ENCODE assay signal across 26 cellular contexts in genomic region chr1:172751668-172752067, GRCh38.
"Had no signal": no experiment of that assay in that cellular context is flagged by ENCODE, and none has a peak within 500 bp of the region (broad histone marks: within the 10 kb centered on the region; RNA-seq: fewer than 3 reads in every experiment).

No MANE protein-coding gene starts in this region.

- H3K4me3 ChIP-seq: hepatocyte, left lung, lower lobe of right lung, pancreas, prostate gland, sigmoid colon, smooth muscle cell, tibial nerve, uterus had no signal

- H3K79me2 ChIP-seq: hepatocyte had no signal

- H3K9me3 ChIP-seq: left lung, lower lobe of right lung, pancreas, prostate gland, sigmoid colon, tibial nerve, uterus had no signal

- H2AFZ ChIP-seq: hepatocyte had no signal

- ATAC-seq: left colon; left lung; lower lobe of right lung; naive thymus-derived CD8-positive, alpha-beta T cell; pancreas; right cardiac atrium; stimulated activated memory B cell treated with anti-CD40 and anti-IgM and Interleukin-4, amounts not matched to agents 10 μg/mL and 1 μg/mL and 100 μg/mL, for 72 hours; stimulated activated naive CD8-positive, alpha-beta T cell treated with anti-CD3 and anti-CD28 coated beads, Interleukin-15, amount 100 ng/mL, for 72 hours had no signal

- DNase-seq: kidney; left colon; left lung; lower lobe of right lung; mammary epithelial cell; mesenchymal stem cell; naive thymus-derived CD8-positive, alpha-beta T cell; nucleus accumbens; pancreas; posterior cingulate gyrus; retina; right cardiac atrium; sigmoid colon; stimulated activated CD4-positive, alpha-beta T cell treated with anti-CD3 and anti-CD28 coated beads, Interleukin-1b, Interleukin-23, amount 100 ng/mL, for 48 hours; stimulated activated CD4-positive, alpha-beta T cell treated with anti-CD3 and anti-CD28 coated beads, Interleukin-2, amount 100 ng/mL, for 48 hours; stimulated activated CD4-positive, alpha-beta T cell treated with anti-CD3 and anti-CD28 coated beads, Interleukin-4, amount 100 ng/mL, for 4 hours; stimulated activated CD8-positive, alpha-beta memory T cell treated with anti-CD3 and anti-CD28 coated beads, Interleukin-4, amount 100 ng/mL, for 48 hours; stimulated activated naive CD4-positive, alpha-beta T cell treated with Interleukin-2 at 50 U/mL for 16 hours; stimulated activated naive CD8-positive, alpha-beta T cell treated with anti-CD3 and anti-CD28 coated beads, Interleukin-15, amount 100 ng/mL, for 72 hours; substantia nigra; uterus had no signal

- H3K4me2 ChIP-seq: hepatocyte, smooth muscle cell had no signal

- H3K27ac ChIP-seq: hepatocyte, left lung, lower lobe of right lung, pancreas, prostate gland, uterus had no signal

- H3K4me1 ChIP-seq: pancreas, prostate gland, uterus had no signal

- H3K27me3 ChIP-seq: hepatocyte, left lung, pancreas, sigmoid colon, tibial nerve, uterus had no signal

- H3K36me3 ChIP-seq: left lung, lower lobe of right lung, pancreas, prostate gland, sigmoid colon, tibial nerve, uterus had no signal
